Comparison of ENCODE assay signal across 8 cellular contexts in genomic region chr10:79318369-79318768, GRCh38. TPM values are rescaled to one million over a fixed set of nuclear protein-coding genes. Genes with fewer than 3 reads are reported as not detected.
DNase-seq lines count a peak whose midpoint lies in the region; ATAC-seq and TF ChIP-seq lines count a peak whose summit lies in the region.

No MANE protein-coding gene starts in this region.

- no peak overlapping the region for H3K4me3 Mint-ChIP-seq in activated naive CD4-positive, alpha-beta T cell treated with anti-CD3 and anti-CD28 coated beads for 36 hours
- H3K4me3 Mint-ChIP-seq in T-cell = peak overlapping the region; percentile 10 to 66 (median 44)
- peak overlapping the region; percentile 58 to 80 for H3K4me3 Mint-ChIP-seq in effector memory CD8-positive, alpha-beta T cell

- CTCF ChIA-PET in activated naive CD4-positive, alpha-beta T cell treated with anti-CD3 and anti-CD28 coated beads for 36 hours (lab: Charles Lee) = interaction anchor here (0.7 to 2.0 kb wide), 6 partner anchors 13 to 67 kb away, joined by 3 to 6 read pairs (median 5); partner anchors contain the start of gene PPIF
- CTCF ChIA-PET in T-cell (lab: Charles Lee) = no interaction called here

- H3K9me3 ChIP-seq in spleen = no peaks in the 10 kb centered on the region

- H3K27ac ChIP-seq in spleen = peak overlapping the region in 5 of 8 donors; percentile 44 to 78 (median 68)

- TF ChIP-seq CTCF in spleen (IDR thresholded peaks at IDR 0.05 in 8 of 11, conservative IDR thresholded peaks at IDR 0.05 in 3 of 11) = no peak

- DNase-seq in activated naive CD4-positive, alpha-beta T cell treated with anti-CD3 and anti-CD28 coated beads for 36 hours = no peak
- no peak for DNase-seq in activated naive CD4-positive, alpha-beta T cell treated with anti-CD3 and anti-CD28 coated beads, Interleukin-2, amount 50 U/mL, for 16 hours
- no peak for DNase-seq in T-cell
- no peak for DNase-seq in effector memory CD8-positive, alpha-beta T cell
- DNase-seq in spleen = peak; percentile 80
- no peak for DNase-seq in DMS 273 treated with DMSO at 0.1 percent for 48 hours (lab: John Stamatoyannopoulos, UW)

- H3K27me3 ChIP-seq in spleen (replicated peaks in 1 of 7) = no peaks in the 10 kb centered on the region

- H3K27ac Mint-ChIP-seq in activated naive CD4-positive, alpha-beta T cell treated with anti-CD3 and anti-CD28 coated beads for 36 hours = peak overlapping the region; percentile 84
- H3K27ac Mint-ChIP-seq in T-cell = peak overlapping the region in 1 of 2 donors; percentile 79
- H3K27ac Mint-ChIP-seq in effector memory CD8-positive, alpha-beta T cell = peak overlapping the region; percentile 79 to 94

- 83 to 96% (median 88%) methylated on average over 5 of the region's 5 CpGs for WGBS in spleen, 5 donors

- intact Hi-C loops in activated naive CD4-positive, alpha-beta T cell treated with anti-CD3 and anti-CD28 coated beads for 36 hours (cut with micrococcal nuclease) = no loop called here
- intact Hi-C loops in spleen (cut with DNase I; ENCODE audit: low total_unique reads) = no loop called here

- no peak for TF ChIP-seq POLR2A in spleen (IDR thresholded peaks at IDR 0.05)

- ATAC-seq in T-cell (replicated peaks in 1 of 4) (no peak), HG03097 (IDR thresholded peaks at IDR 0.05; ENCODE audit: low FRiP score, unreplicated experiment) (no peak), GM21528 (IDR thresholded peaks at IDR 0.05; ENCODE audit: low FRiP score, unreplicated experiment) (no peak)
- ATAC-seq in effector memory CD8-positive, alpha-beta T cell (replicated peaks) = no peak

- peaks cover 2% of the 10 kb centered on the region for H3K27me3 Mint-ChIP-seq in activated naive CD4-positive, alpha-beta T cell treated with anti-CD3 and anti-CD28 coated beads for 36 hours (ENCODE audit: low read depth)
- no peaks in the 10 kb centered on the region for H3K27me3 Mint-ChIP-seq in T-cell
- H3K27me3 Mint-ChIP-seq in effector memory CD8-positive, alpha-beta T cell = no peaks in the 10 kb centered on the region

- peaks cover 75% of the 10 kb centered on the region for H3K4me1 Mint-ChIP-seq in activated naive CD4-positive, alpha-beta T cell treated with anti-CD3 and anti-CD28 coated beads for 36 hours (ENCODE audit: low read depth)
- H3K4me1 Mint-ChIP-seq in T-cell = peaks cover 63 to 81% (median 75%) of the 10 kb centered on the region in 3 donors
- peaks cover 62 to 69% of the 10 kb centered on the region in 2 donors for H3K4me1 Mint-ChIP-seq in effector memory CD8-positive, alpha-beta T cell (ENCODE audit: low read depth in 2 of 2)

- H3K36me3 Mint-ChIP-seq in activated naive CD4-positive, alpha-beta T cell treated with anti-CD3 and anti-CD28 coated beads for 36 hours (ENCODE audit: low read depth) = peaks cover 2% of the 10 kb centered on the region
- H3K36me3 Mint-ChIP-seq in T-cell = peaks cover 8% of the 10 kb centered on the region
- peaks cover 32% of the 10 kb centered on the region for H3K36me3 Mint-ChIP-seq in effector memory CD8-positive, alpha-beta T cell (ENCODE audit: insufficient read depth)

- H3K4me1 ChIP-seq in spleen = peaks cover 23 to 87% (median 58%) of the 10 kb centered on the region in 6 donors

- POLR2A ChIA-PET in T-cell (lab: Charles Lee) = interaction anchor here in 1 of 2 donors (0.6 kb wide), 1 partner anchor 12 kb away, joined by 3 read pairs; no protein-coding TSS in a partner anchor

- H3K9me3 Mint-ChIP-seq in activated naive CD4-positive, alpha-beta T cell treated with anti-CD3 and anti-CD28 coated beads for 36 hours = peaks cover 11% of the 10 kb centered on the region
- peaks cover 0 to 7% (median 5%) of the 10 kb centered on the region in 3 donors for H3K9me3 Mint-ChIP-seq in T-cell
- H3K9me3 Mint-ChIP-seq in effector memory CD8-positive, alpha-beta T cell = no peaks in the 10 kb centered on the region

- no peak overlapping the region for H3K4me3 ChIP-seq in spleen

- peaks cover 0 to 25% (median 15%) of the 10 kb centered on the region in 6 donors for H3K36me3 ChIP-seq in spleen

RNA-seq across cellular contexts. Expression of gene PPIF, which starts 28.9 kb away (rescaled TPM):
- total RNA-seq in activated naive CD4-positive, alpha-beta T cell treated with anti-CD3 and anti-CD28 coated beads for 36 hours = 10 to 100 TPM; 94.1 to 95.6 TPM
- 10 to 100 TPM; 25.6 to 36.2 (median 31.3) TPM for total RNA-seq in T-cell
- 10 to 100 TPM; 65.0 to 99.3 (median 73.2) TPM for total RNA-seq in spleen
- polyA plus RNA-seq in spleen = 10 to 100 TPM; 29.2 to 66.9 (median 33.5) TPM
